9 cellular contexts compared by ENCODE assay signal in the genomic region with DNA sequence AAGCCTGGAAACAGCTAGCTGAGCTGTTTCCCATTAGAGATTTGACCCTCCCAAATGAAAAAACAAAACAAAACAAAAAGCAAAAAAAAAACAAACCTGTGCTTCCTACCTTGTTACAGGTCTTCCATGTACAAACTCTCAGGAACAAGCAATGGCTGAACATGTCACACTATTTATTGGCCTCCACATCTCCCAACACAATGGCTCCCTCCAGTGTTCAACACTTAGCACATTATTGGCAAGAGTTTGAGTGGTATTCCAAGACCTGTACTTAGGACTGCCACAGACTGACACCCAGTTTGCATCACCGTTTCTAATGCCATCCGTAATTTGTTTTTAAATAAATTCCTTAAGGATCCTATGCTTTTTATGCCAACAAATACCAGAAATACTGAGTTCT.
DNase-seq lines count a peak whose midpoint lies in the region; ATAC-seq and TF ChIP-seq lines count a peak whose summit lies in the region.
"Had no signal": no experiment of that assay in that cellular context is flagged by ENCODE, and none has a peak within 500 bp of the region (broad histone marks: within the 10 kb centered on the region; RNA-seq: fewer than 3 reads in every experiment).

No MANE protein-coding gene starts in this region.

- TF ChIP-seq CTCF in Panc1 (IDR thresholded peaks at IDR 0.05) (peak; percentile 35; the same call in 1 of the 2 replicates), tibial nerve (IDR thresholded peaks at IDR 0.05) (peak in 4 of 5 experiments; percentile 6 to 36 (median 12)), lower leg skin (IDR thresholded peaks at IDR 0.05) (no peak)

- POLR2A ChIA-PET in Panc1 (lab: Charles Lee) = no interaction called here

- DNase-seq in SKM-1 (lab: John Stamatoyannopoulos, UW; ENCODE audit: unreplicated experiment) (peak; percentile 34), SKM-1 treated with dmso at 0.1 percent for 144 hours (lab: John Stamatoyannopoulos, UW; ENCODE audit: unreplicated experiment) (no peak), KG1 (lab: John Stamatoyannopoulos, UW) (peak; percentile 18), Panc1 (ENCODE audit: low read depth, low spot score) (peak; percentile 2), head of caudate nucleus (peak in 23 of 42 donors; percentile 1 to 67 (median 25)), tibial nerve (ENCODE audit: low spot score in 2 of 2) (no peak), posterior cingulate gyrus (no peak), lower leg skin (ENCODE audit: low spot score in 2 of 2) (no peak)

- ATAC-seq in Panc1 = peak; percentile 65; the same call in 1 of the 2 replicates

- no peak for TF ChIP-seq EP300 in tibial nerve (IDR thresholded peaks at IDR 0.05)

- BruUV-seq in Panc1 (replicated peaks; lab: Mats Ljungman, UMichigan) = no TSS peak

- CTCF ChIA-PET in Panc1 (lab: Charles Lee) = interaction anchor here (0.6 to 0.7 kb wide), 2 partner anchors 686 to 779 kb away, joined by 3 read pairs; no protein-coding TSS in a partner anchor

- intact Hi-C loops in Panc1 (cut with micrococcal nuclease; ENCODE audit: unreplicated experiment) = loop anchor here (5.0 kb wide), 1 partner anchor 684 kb away; no protein-coding TSS in a partner anchor
- intact Hi-C loops in head of caudate nucleus (cut with DNase I) = no loop called here
- intact Hi-C loops in posterior cingulate gyrus (cut with DNase I) = no loop called here
- intact Hi-C loops in lower leg skin (cut with DNase I; ENCODE audit: low total_unique reads) = no loop called here

- H3K27me3 ChIP-seq in Panc1 (ENCODE audit: control insufficient read depth, insufficient read depth, low read length) = no peaks in the 10 kb centered on the region
- H3K27me3 ChIP-seq in tibial nerve = no peaks in the 10 kb centered on the region

- H3K9me3 ChIP-seq in Panc1 (ENCODE audit: control insufficient read depth, insufficient read depth, low read depth, low read length) (no peaks in the 10 kb centered on the region), tibial nerve (no peaks in the 10 kb centered on the region)

- TF ChIP-seq POLR2A in tibial nerve (IDR thresholded peaks at IDR 0.05) (no peak), lower leg skin (IDR thresholded peaks at IDR 0.05) (no peak)

- H3K4me3 ChIP-seq in Panc1 (ENCODE audit: low read depth in 2 of 2, low read length in 2 of 2) (no peak overlapping the region), tibial nerve (no peak overlapping the region), lower leg skin (ENCODE audit: low read depth, poor library complexity, severe bottlenecking) (no peak overlapping the region)

- no peaks in the 10 kb centered on the region for H3K36me3 ChIP-seq in Panc1 (ENCODE audit: control insufficient read depth, insufficient read depth, low read length)
- H3K36me3 ChIP-seq in tibial nerve = no peaks in the 10 kb centered on the region

- H3K27ac ChIP-seq in Panc1 (ENCODE audit: low read length) (no peak overlapping the region), tibial nerve (no peak overlapping the region)
- H3K27ac ChIP-seq: parathyroid adenoma had no signal

- 49 to 53% methylated on average over 2 of the region's 2 CpGs for WGBS in tibial nerve, 2 donors
- 25 to 56% methylated on average over 2 of the region's 2 CpGs for WGBS in lower leg skin, 2 donors

- in situ Hi-C loops in Panc1 (cut with HindIII; ENCODE audit: low pct_unique_long_range_greater_than_20kb, low sequenced_read_pairs) = no loop called here

- H3K4me1 ChIP-seq in Panc1 (ENCODE audit: control insufficient read depth, insufficient read depth, low read length) (no peaks in the 10 kb centered on the region), tibial nerve (no peaks in the 10 kb centered on the region)
- H3K4me1 ChIP-seq: parathyroid adenoma had no signal

Comparison
In these comparisons a context has a peak if more than half of its experiments do, and no peak if none do; other contexts are left out.
1. DNase-seq: peak in SKM-1 (single experiment), KG1 (single experiment), Panc1 (single experiment) and head of caudate nucleus (23 of 42); none in SKM-1 treated with dmso at 0.1 percent for 144 hours (single experiment), tibial nerve (0 of 2), posterior cingulate gyrus (0 of 10) and lower leg skin (0 of 2).
2. CTCF ChIP-seq: peak in Panc1 (single experiment) and tibial nerve (4 of 5); none in lower leg skin (0 of 3).